27 cellular contexts compared by ENCODE assay signal in the genomic region with DNA sequence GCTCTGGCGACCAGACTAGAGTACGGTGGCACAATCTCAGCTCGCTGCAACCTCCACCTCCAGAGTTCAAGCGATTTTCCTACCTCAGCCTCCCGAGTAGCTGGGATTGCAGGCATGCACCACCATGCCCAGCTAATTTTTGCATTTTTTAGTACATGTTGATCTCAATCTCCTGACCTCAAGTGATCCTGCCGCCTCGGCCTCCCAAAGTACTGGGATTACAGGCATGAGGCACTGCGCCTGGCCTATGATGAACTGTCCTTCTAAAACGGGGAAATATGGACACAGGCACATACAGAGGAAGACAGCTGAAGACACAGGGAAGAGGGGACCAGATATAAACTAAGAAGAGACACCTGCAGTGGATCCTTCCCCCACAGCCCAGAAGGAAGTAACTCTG. TPM values are rescaled to one million over a fixed set of nuclear protein-coding genes. Genes with fewer than 3 reads are reported as not detected.
DNase-seq lines count a peak whose midpoint lies in the region; TF ChIP-seq lines count a peak whose summit lies in the region.
"Had no signal": no experiment of that assay in that cellular context is flagged by ENCODE, and none has a peak within 500 bp of the region (broad histone marks: within the 10 kb centered on the region; RNA-seq: fewer than 3 reads in every experiment).

No MANE protein-coding gene starts in this region.

- H3K27me3 Mint-ChIP-seq in activated T-helper 1 cell treated with anti-CD3 and anti-CD28 coated beads, Interleukin-12 subunit alpha, Interleukin-12 subunit beta, Interleukin-2, Interleukin-4 antibody, amounts not matched to agents 30 ng/mL and 10 ng/mL and 1 ng/mL, durations not matched to agents 14 hours and 24 hours and 36 hours (ENCODE audit: insufficient read depth) = peaks cover 16% of the 10 kb centered on the region
- peaks cover 28% of the 10 kb centered on the region for H3K27me3 Mint-ChIP-seq in type B pancreatic cell

- no peaks in the 10 kb centered on the region for H3K79me2 ChIP-seq in hepatocyte

- H3K9me3 ChIP-seq in hepatocyte (ENCODE audit: low read depth) = no peaks in the 10 kb centered on the region
- H3K9me3 ChIP-seq: BE2C, BLaER1 had no signal

- H3K27ac ChIP-seq in hepatocyte = no peak overlapping the region
- H3K27ac ChIP-seq: BLaER1 had no signal

- H3K4me3 ChIP-seq in foreskin fibroblast (ENCODE audit: low read depth in 1 of 2, low read length in 2 of 2) (no peak overlapping the region), hepatocyte (no peak overlapping the region)
- H3K4me3 ChIP-seq: BLaER1, GM12878 had no signal

- H3K4me3 Mint-ChIP-seq in activated T-helper 1 cell treated with anti-CD3 and anti-CD28 coated beads, Interleukin-12 subunit alpha, Interleukin-12 subunit beta, Interleukin-2, Interleukin-4 antibody, amounts not matched to agents 30 ng/mL and 10 ng/mL and 1 ng/mL, durations not matched to agents 14 hours and 24 hours and 36 hours = no peak overlapping the region
- no peak overlapping the region for H3K4me3 Mint-ChIP-seq in type B pancreatic cell
- H3K4me3 Mint-ChIP-seq: CD14-positive monocyte; CD4-positive, alpha-beta memory T cell; CD4-positive, CD25-positive, alpha-beta regulatory T cell; CD8-positive, alpha-beta memory T cell had no signal

- 90% methylated on average over 9 of the region's 9 CpGs for WGBS in hepatocyte (ENCODE audit: low lambda C conversion rate, missing lambda C conversion rate)

- DNase-seq in activated T-helper 1 cell treated with anti-CD3 and anti-CD28 coated beads, Interleukin-12 subunit alpha, Interleukin-12 subunit beta, Interleukin-2, Interleukin-4 antibody, amounts not matched to agents 30 ng/mL and 10 ng/mL and 1 ng/mL, durations not matched to agents 14 hours and 24 hours and 36 hours (ENCODE audit: low spot score) = no peak
- DNase-seq in mesenteric fat pad (ENCODE audit: low spot score) (peak; percentile 12), type B pancreatic cell (ENCODE audit: extremely low spot score, unreplicated experiment) (no peak), foreskin fibroblast (no peak), hepatocyte (ENCODE audit: low spot score) (no peak)
- DNase-seq: 8988T; ACHN; BE2C; C1 segment of cervical spinal cord; CD4-positive, alpha-beta memory T cell; CD4-positive, CD25-positive, alpha-beta regulatory T cell; CD8-positive, alpha-beta memory T cell; COR-L47; DMS 273 treated with DMSO at 0.1 percent for 48 hours; DMS153; DMS53; DMS79; DND-41; EL; GDM1 had no signal

- intact Hi-C loops in activated T-helper 1 cell treated with anti-CD3 and anti-CD28 coated beads, Interleukin-12 subunit alpha, Interleukin-12 subunit beta, Interleukin-2, Interleukin-4 antibody, amounts not matched to agents 30 ng/mL and 10 ng/mL and 1 ng/mL, durations not matched to agents 14 hours and 24 hours and 36 hours (cut with micrococcal nuclease) = no loop called here

- H3K9me3 Mint-ChIP-seq in activated T-helper 1 cell treated with anti-CD3 and anti-CD28 coated beads, Interleukin-12 subunit alpha, Interleukin-12 subunit beta, Interleukin-2, Interleukin-4 antibody, amounts not matched to agents 30 ng/mL and 10 ng/mL and 1 ng/mL, durations not matched to agents 14 hours and 24 hours and 36 hours = no peaks in the 10 kb centered on the region
- no peaks in the 10 kb centered on the region for H3K9me3 Mint-ChIP-seq in type B pancreatic cell
- H3K9me3 Mint-ChIP-seq: CD4-positive, CD25-positive, alpha-beta regulatory T cell; CD8-positive, alpha-beta memory T cell had no signal

- TF ChIP-seq CTCF in type B pancreatic cell (conservative IDR thresholded peaks at IDR 0.05) (no peak), foreskin fibroblast (IDR thresholded peaks at IDR 0.05; ENCODE audit: low read depth, low read length) (no peak), hepatocyte (IDR thresholded peaks at IDR 0.05; ENCODE audit: poor library complexity) (no peak)

- H3K36me3 ChIP-seq in hepatocyte (replicated peaks; ENCODE audit: insufficient read depth, low read depth) = no peaks in the 10 kb centered on the region
- H3K36me3 ChIP-seq: BE2C, BLaER1 had no signal

- no peak overlapping the region for H3K4me2 ChIP-seq in hepatocyte
- H3K4me2 ChIP-seq: BLaER1 had no signal

- H4K20me1 ChIP-seq in hepatocyte (ENCODE audit: insufficient read depth, poor library complexity, severe bottlenecking) = no peaks in the 10 kb centered on the region
- H4K20me1 ChIP-seq: BLaER1 had no signal

- no peak overlapping the region for H2AFZ ChIP-seq in hepatocyte

- peaks cover 13% of the 10 kb centered on the region for H3K4me1 Mint-ChIP-seq in activated T-helper 1 cell treated with anti-CD3 and anti-CD28 coated beads, Interleukin-12 subunit alpha, Interleukin-12 subunit beta, Interleukin-2, Interleukin-4 antibody, amounts not matched to agents 30 ng/mL and 10 ng/mL and 1 ng/mL, durations not matched to agents 14 hours and 24 hours and 36 hours (ENCODE audit: low read depth)
- H3K4me1 Mint-ChIP-seq in type B pancreatic cell (ENCODE audit: unreplicated experiment) = peaks cover 6% of the 10 kb centered on the region

- peaks cover 3% of the 10 kb centered on the region for H3K27me3 ChIP-seq in hepatocyte
- H3K27me3 ChIP-seq: BLaER1 had no signal

- no peaks in the 10 kb centered on the region for H3K36me3 Mint-ChIP-seq in activated T-helper 1 cell treated with anti-CD3 and anti-CD28 coated beads, Interleukin-12 subunit alpha, Interleukin-12 subunit beta, Interleukin-2, Interleukin-4 antibody, amounts not matched to agents 30 ng/mL and 10 ng/mL and 1 ng/mL, durations not matched to agents 14 hours and 24 hours and 36 hours (ENCODE audit: low read depth)
- H3K36me3 Mint-ChIP-seq in type B pancreatic cell = no peaks in the 10 kb centered on the region
- H3K36me3 Mint-ChIP-seq: CD14-positive monocyte; CD4-positive, alpha-beta memory T cell; CD4-positive, CD25-positive, alpha-beta regulatory T cell; CD8-positive, alpha-beta memory T cell had no signal

- peak overlapping the region; percentile 55 for H3K27ac Mint-ChIP-seq in activated T-helper 1 cell treated with anti-CD3 and anti-CD28 coated beads, Interleukin-12 subunit alpha, Interleukin-12 subunit beta, Interleukin-2, Interleukin-4 antibody, amounts not matched to agents 30 ng/mL and 10 ng/mL and 1 ng/mL, durations not matched to agents 14 hours and 24 hours and 36 hours
- H3K27ac Mint-ChIP-seq in type B pancreatic cell = no peak overlapping the region
- H3K27ac Mint-ChIP-seq: CD4-positive, CD25-positive, alpha-beta regulatory T cell; CD8-positive, alpha-beta memory T cell had no signal

- H3K4me1 ChIP-seq in hepatocyte (ENCODE audit: insufficient read depth) = no peaks in the 10 kb centered on the region
- H3K4me1 ChIP-seq: BE2C had no signal

- H3K9me2 ChIP-seq in hepatocyte (replicated peaks; ENCODE audit: insufficient read depth) = no peaks in the 10 kb centered on the region

RNA-seq across cellular contexts. Expression of a gene that starts 12.7 kb away (rescaled TPM):
- not detected in 2 replicates for total RNA-seq in activated T-helper 1 cell treated with anti-CD3 and anti-CD28 coated beads, Interleukin-12 subunit alpha, Interleukin-12 subunit beta, Interleukin-2, Interleukin-4 antibody, amounts not matched to agents 30 ng/mL and 10 ng/mL and 1 ng/mL, durations not matched to agents 14 hours and 24 hours and 36 hours
- not detected for total RNA-seq in mesenteric fat pad
- 0.48 and 0.69 TPM in 2 replicates for total RNA-seq in type B pancreatic cell (ENCODE audit: low replicate concordance)
- total RNA-seq in hepatocyte = 0.07 and 0.80 TPM in 2 replicates
- not detected in 2 replicates for polyA plus RNA-seq in hepatocyte
- total RNA-seq: A673; CD4-positive, alpha-beta memory T cell; CD4-positive, CD25-positive, alpha-beta regulatory T cell; CD8-positive, alpha-beta memory T cell; Daoy; G401 had no signal
- polyA plus RNA-seq: AG04450; CD14-positive monocyte; CD4-positive, alpha-beta memory T cell; CD8-positive, alpha-beta memory T cell had no signal

RNA-seq across cellular contexts. Expression of a gene that starts 28.4 kb away (rescaled TPM):
- not detected in 2 replicates for total RNA-seq in activated T-helper 1 cell treated with anti-CD3 and anti-CD28 coated beads, Interleukin-12 subunit alpha, Interleukin-12 subunit beta, Interleukin-2, Interleukin-4 antibody, amounts not matched to agents 30 ng/mL and 10 ng/mL and 1 ng/mL, durations not matched to agents 14 hours and 24 hours and 36 hours
- total RNA-seq in mesenteric fat pad (63.5 TPM), type B pancreatic cell (ENCODE audit: low replicate concordance) (not detected in 2 replicates), hepatocyte (not detected in 2 replicates)
- not detected in 2 replicates for polyA plus RNA-seq in hepatocyte
- total RNA-seq: A673; CD4-positive, CD25-positive, alpha-beta regulatory T cell; Daoy; G401 had no signal
- polyA plus RNA-seq: AG04450; CD4-positive, alpha-beta memory T cell; CD4-positive, CD25-positive, alpha-beta regulatory T cell; CD8-positive, alpha-beta memory T cell had no signal

RNA-seq across cellular contexts. Expression of a gene that starts 43.9 kb away (rescaled TPM):
- total RNA-seq in activated T-helper 1 cell treated with anti-CD3 and anti-CD28 coated beads, Interleukin-12 subunit alpha, Interleukin-12 subunit beta, Interleukin-2, Interleukin-4 antibody, amounts not matched to agents 30 ng/mL and 10 ng/mL and 1 ng/mL, durations not matched to agents 14 hours and 24 hours and 36 hours = not detected in 2 replicates
- total RNA-seq in mesenteric fat pad = 10.1 TPM
- not detected in 2 replicates for total RNA-seq in type B pancreatic cell (ENCODE audit: low replicate concordance)
- not detected in 2 replicates for total RNA-seq in hepatocyte
- polyA plus RNA-seq in hepatocyte = not detected in 2 replicates
- total RNA-seq: A673; CD4-positive, alpha-beta memory T cell; CD4-positive, CD25-positive, alpha-beta regulatory T cell; CD8-positive, alpha-beta memory T cell; Daoy; G401; GM12878 had no signal
- polyA plus RNA-seq: AG04450; CD4-positive, alpha-beta memory T cell; CD4-positive, CD25-positive, alpha-beta regulatory T cell; CD8-positive, alpha-beta memory T cell had no signal

RNA-seq across cellular contexts. Expression of a gene that starts 54.3 kb away (rescaled TPM):
- 4.4 TPM in 2 replicates for total RNA-seq in activated T-helper 1 cell treated with anti-CD3 and anti-CD28 coated beads, Interleukin-12 subunit alpha, Interleukin-12 subunit beta, Interleukin-2, Interleukin-4 antibody, amounts not matched to agents 30 ng/mL and 10 ng/mL and 1 ng/mL, durations not matched to agents 14 hours and 24 hours and 36 hours
- total RNA-seq in mesenteric fat pad (15.4 TPM), type B pancreatic cell (ENCODE audit: low replicate concordance) (11.7 and 19.0 TPM in 2 replicates), hepatocyte (10.7 and 12.4 TPM in 2 replicates)
- 11.5 and 13.1 TPM in 2 replicates for polyA plus RNA-seq in hepatocyte

Comparison
In these comparisons a context has a peak if more than half of its experiments do, and no peak if none do; other contexts are left out.
1. RNA of a gene that starts 28.4 kb away (total RNA-seq): 63.5 TPM in mesenteric fat pad (single experiment); not detected in activated T-helper 1 cell treated with anti-CD3 and anti-CD28 coated beads, Interleukin-12 subunit alpha, Interleukin-12 subunit beta, Interleukin-2, Interleukin-4 antibody, amounts not matched to agents 30 ng/mL and 10 ng/mL and 1 ng/mL, durations not matched to agents 14 hours and 24 hours and 36 hours, not detected in type B pancreatic cell and not detected in hepatocyte; every median in the first group is over 10 times any median in the second.
2. RNA of a gene that starts 43.9 kb away (total RNA-seq): 10.1 TPM in mesenteric fat pad (single experiment); not detected in activated T-helper 1 cell treated with anti-CD3 and anti-CD28 coated beads, Interleukin-12 subunit alpha, Interleukin-12 subunit beta, Interleukin-2, Interleukin-4 antibody, amounts not matched to agents 30 ng/mL and 10 ng/mL and 1 ng/mL, durations not matched to agents 14 hours and 24 hours and 36 hours, not detected in type B pancreatic cell and not detected in hepatocyte; every median in the first group is over 10 times any median in the second.